In the genomic region with DNA sequence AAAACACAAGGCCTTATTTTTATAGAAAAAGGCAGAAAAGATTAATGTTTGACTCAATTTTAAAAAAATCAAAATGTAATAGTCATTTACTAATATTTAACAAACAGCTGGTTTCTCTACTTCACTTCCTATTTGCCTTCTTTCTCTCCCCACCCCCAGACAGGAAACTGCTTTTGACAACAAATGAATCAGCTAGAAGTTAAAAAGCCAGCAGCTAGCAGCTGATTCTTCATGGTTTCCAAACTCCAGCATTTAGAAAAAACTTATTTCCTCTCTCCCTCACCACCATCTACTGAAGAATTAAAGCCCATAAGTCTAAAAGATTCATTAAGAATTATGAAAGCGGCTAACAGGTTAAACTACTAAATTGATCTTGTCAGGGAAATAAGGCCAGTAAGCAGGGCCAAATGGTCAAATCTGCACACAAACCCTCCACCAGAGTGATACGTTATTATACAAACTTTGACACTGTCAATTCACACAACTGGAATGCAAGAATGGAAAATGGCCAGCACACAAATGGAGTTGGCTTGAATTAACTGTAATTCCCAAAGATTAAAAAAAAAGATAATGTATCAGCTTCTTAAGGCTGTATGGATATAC, we compare ENCODE assay signal across 8 cellular contexts. TPM values are rescaled to one million over a fixed set of nuclear protein-coding genes. Genes with fewer than 3 reads are reported as not detected.
A peak's percentile ranks its signal among the peaks of the same experiment; 100 is the strongest.
DNase-seq lines count a peak whose midpoint lies in the region; ATAC-seq and TF ChIP-seq lines count a peak whose summit lies in the region.

No MANE protein-coding gene starts in this region.

- 19% methylated on average over 2 of the region's 2 CpGs for WGBS in SK-N-SH (ENCODE audit: low lambda C conversion rate)

- H3K27ac ChIP-seq in SK-N-SH (ENCODE audit: low read depth in 2 of 2, low read length in 1 of 2) (peak overlapping the region; percentile 79 to 81; a peak in 3 of 4 replicates), dorsolateral prefrontal cortex (peak overlapping the region in 42 of 59 donors; percentile 2 to 98 (median 43))

- H3K4me3 ChIP-seq in SK-N-SH (ENCODE audit: low read depth in 2 of 2, low read length in 1 of 2), result peak overlapping the region; percentile 17 to 67; a peak in 3 of 4 replicates
- H3K4me3 ChIP-seq in dorsolateral prefrontal cortex, result peak overlapping the region in 47 of 59 donors; percentile 1 to 97 (median 87)

- TF ChIP-seq CTCF in SK-N-SH (IDR thresholded peaks at IDR 0.05) (no peak), dorsolateral prefrontal cortex (IDR thresholded peaks at IDR 0.05 in 54 of 56, conservative IDR thresholded peaks at IDR 0.05 in 2 of 56; ENCODE audit: low read depth in 1 of 56, partially characterized antibody in 56 of 56) (no peak), natural killer cell (IDR thresholded peaks at IDR 0.05) (no peak)

- H3K9me2 ChIP-seq in SK-N-SH, result no peaks in the 10 kb centered on the region

- H4K20me1 ChIP-seq in SK-N-SH (ENCODE audit: insufficient read depth), result peaks cover 52% of the 10 kb centered on the region

- H3K79me2 ChIP-seq in SK-N-SH (ENCODE audit: insufficient read depth), result peaks cover 88% of the 10 kb centered on the region

- H2AFZ ChIP-seq in SK-N-SH (ENCODE audit: low read depth), result no peak overlapping the region

- H3K27me3 ChIP-seq in SK-N-SH (ENCODE audit: insufficient read depth) (no peaks in the 10 kb centered on the region), dorsolateral prefrontal cortex (no peaks in the 10 kb centered on the region)

- H3K27me3 Mint-ChIP-seq in natural killer cell (ENCODE audit: low read depth in 2 of 2), result no peaks in the 10 kb centered on the region

- peak overlapping the region; percentile 3; the same call in 1 of the 2 replicates for H3K9ac ChIP-seq in SK-N-SH

- H3K36me3 Mint-ChIP-seq in natural killer cell, result no peaks in the 10 kb centered on the region

- no peaks in the 10 kb centered on the region for H3K9me3 ChIP-seq in SK-N-SH

- H3K27ac Mint-ChIP-seq in natural killer cell, result peak overlapping the region; percentile 73 to 88

- H3K4me1 ChIP-seq in SK-N-SH (ENCODE audit: control insufficient read depth in 1 of 2, insufficient read depth in 2 of 2, low read depth in 1 of 2, low read length in 1 of 2), result peaks cover 27 to 40% of the 10 kb centered on the region in 2 experiments

- intact Hi-C loops in dorsolateral prefrontal cortex (cut with DNase I) (no loop called here), natural killer cell (cut with micrococcal nuclease) (loop anchor here (5.0 kb wide), 1 partner anchor 48 kb away; no protein-coding TSS in a partner anchor)

- peaks cover 51% of the 10 kb centered on the region for H3F3A ChIP-seq in SK-N-SH (replicated peaks; ENCODE audit: insufficient read depth)

- no peak for DNase-seq in SK-N-SH
- peak; percentile 47 for DNase-seq in SIG-M5 (lab: John Stamatoyannopoulos, UW)
- DNase-seq in dorsolateral prefrontal cortex, result no peak
- DNase-seq in natural killer cell, result no peak
- no peak for DNase-seq in NCI-H2081 treated with DMSO at 0.1 percent for 48 hours (lab: John Stamatoyannopoulos, UW)

- no peaks in the 10 kb centered on the region for H3K9me3 Mint-ChIP-seq in natural killer cell

- H3K36me3 ChIP-seq in SK-N-SH (replicated peaks in 1 of 2; ENCODE audit: control insufficient read depth in 1 of 2, insufficient read depth in 2 of 2, low read length in 1 of 2), result peaks cover 49 to 59% of the 10 kb centered on the region in 2 experiments

- CTCF ChIA-PET in SK-N-SH (lab: Yijun Ruan, JAX), result interaction anchor here (1.6 to 3.9 kb wide), 3 partner anchors 13 to 29 kb away, joined by 3 to 11 read pairs (median 5); no protein-coding TSS in a partner anchor

- ATAC-seq in SK-N-SH treated with all-trans-retinoic acid at 6 μM for 48 hours (no peak), HG02678 (IDR thresholded peaks at IDR 0.05; ENCODE audit: unreplicated experiment) (peak; percentile 27), natural killer cell (peak in 2 of 3 donors; percentile 10 to 34), HG02981 (IDR thresholded peaks at IDR 0.05; ENCODE audit: unreplicated experiment) (no peak)

- TF ChIP-seq EP300 in SK-N-SH (IDR thresholded peaks at IDR 0.05; ENCODE audit: borderline replicate concordance in 1 of 2, low read depth in 1 of 2, low read length in 1 of 2), result no peak

- H3K4me1 Mint-ChIP-seq in natural killer cell, result peaks cover 53 to 54% of the 10 kb centered on the region in 2 donors

- peak overlapping the region; percentile 76; the same call in 1 of the 2 replicates for H3K4me2 ChIP-seq in SK-N-SH

- peak overlapping the region; percentile 85 for H3K4me3 Mint-ChIP-seq in natural killer cell

- no peak for TF ChIP-seq RAD21 in SK-N-SH (IDR thresholded peaks at IDR 0.05; ENCODE audit: low read length)

- POLR2A ChIA-PET in SK-N-SH (lab: Yijun Ruan, JAX), result no interaction called here

TF ChIP-seq in SK-N-SH, 30 proteins besides CTCF, POLR2A, EP300 and RAD21 (continues in another document):
- TF ChIP-seq ELF1 (IDR thresholded peaks at IDR 0.05) (peak; percentile 50; the same call in 1 of the 2 replicates), POLR2AphosphoS5 (IDR thresholded peaks at IDR 0.05; ENCODE audit: low read depth, low read length) (peak; percentile 21; the same call in 1 of the 2 replicates), USF1 (IDR thresholded peaks at IDR 0.05; ENCODE audit: borderline replicate concordance, low read depth) (no peak), SMC3 (IDR thresholded peaks at IDR 0.05; ENCODE audit: low read depth, low read length) (no peak), JUND (IDR thresholded peaks at IDR 0.05) (peak; percentile 13; the same call in 1 of the 2 replicates), FOSL2 (IDR thresholded peaks at IDR 0.05; ENCODE audit: borderline replicate concordance, low read depth) (peak; percentile 62; the same call in 1 of the 2 replicates), TCF12 (IDR thresholded peaks at IDR 0.05) (peak; percentile 62), SIN3A (IDR thresholded peaks at IDR 0.05; ENCODE audit: borderline replicate concordance, low read depth, low read length) (peak; percentile 59; the same call in 1 of the 2 replicates), NFIC (IDR thresholded peaks at IDR 0.05; ENCODE audit: borderline replicate concordance) (peak; percentile 39; the same call in 1 of the 2 replicates)

TF ChIP-seq in SK-N-SH treated with all-trans-retinoic acid at 6 μM for 48 hours, 23 proteins besides CTCF, POLR2A, EP300 and RAD21 (continues in another document):
- TF ChIP-seq ZC3H10 (CRISPR knock-in tag; IDR thresholded peaks at IDR 0.05) (no peak), RARB (CRISPR knock-in tag; IDR thresholded peaks at IDR 0.05) (no peak), ZNF565 (CRISPR knock-in tag; conservative IDR thresholded peaks at IDR 0.05; ENCODE audit: low read depth) (no peak), CSDC2 (CRISPR knock-in tag; IDR thresholded peaks at IDR 0.05) (no peak), TCF4 (CRISPR knock-in tag; IDR thresholded peaks at IDR 0.05; ENCODE audit: borderline replicate concordance) (no peak), TSHZ2 (CRISPR knock-in tag; IDR thresholded peaks at IDR 0.05) (no peak), BACH2 (CRISPR knock-in tag; IDR thresholded peaks at IDR 0.05; ENCODE audit: borderline replicate concordance) (no peak), ESRRG (CRISPR knock-in tag; IDR thresholded peaks at IDR 0.05) (no peak), ZNF70 (CRISPR knock-in tag; IDR thresholded peaks at IDR 0.05) (no peak), GLIS3 (CRISPR knock-in tag; IDR thresholded peaks at IDR 0.05) (no peak), ZNF8 (CRISPR knock-in tag; IDR thresholded peaks at IDR 0.05) (no peak), ZFP30 (CRISPR knock-in tag; IDR thresholded peaks at IDR 0.05) (no peak), OSR1 (CRISPR knock-in tag; IDR thresholded peaks at IDR 0.05) (no peak), ZFP3 (CRISPR knock-in tag; IDR thresholded peaks at IDR 0.05) (no peak), ISL1 (CRISPR knock-in tag; IDR thresholded peaks at IDR 0.05) (no peak), SNAI2 (CRISPR knock-in tag; IDR thresholded peaks at IDR 0.05) (no peak), CREB5 (CRISPR knock-in tag; IDR thresholded peaks at IDR 0.05; ENCODE audit: low read depth) (no peak)

RNA-seq across cellular contexts. Expression of gene WDR26, which starts 4.0 kb away (rescaled TPM):
- 21.2 and 21.9 TPM in 2 replicates for polyA plus RNA-seq in SK-N-SH (2012; rRNA removed)
- 45.6 and 46.1 TPM in 2 replicates for polyA plus RNA-seq in SK-N-SH (2012; cell fraction: cytosol; rRNA removed)
- 21.5 and 50.0 TPM in 2 replicates for polyA plus RNA-seq in SK-N-SH (2012; cell fraction: nucleus; rRNA removed)
- 10 to 100 TPM; 54.5 to 95.7 (median 71.1) TPM for total RNA-seq in dorsolateral prefrontal cortex
- total RNA-seq in natural killer cell, result 100 to 1,000 TPM; 244 to 310 (median 261) TPM

Comparison
In these comparisons a context has a peak if more than half of its experiments do, and no peak if none do; other contexts are left out.
1. ATAC-seq: peak in HG02678 (single experiment) and natural killer cell (2 of 3); none in SK-N-SH treated with all-trans-retinoic acid at 6 μM for 48 hours (single experiment) and HG02981 (single experiment).